In genomic region chr5:35029333-35029732, GRCh38 we compare ENCODE assay signal across 13 cellular contexts. TPM values are rescaled to one million over a fixed set of nuclear protein-coding genes. Genes with fewer than 3 reads are reported as not detected.
DNase-seq lines count a peak whose midpoint lies in the region; FAIRE-seq and TF ChIP-seq lines count a peak whose summit lies in the region.
"Had no signal": no experiment of that assay in that cellular context is flagged by ENCODE, and none has a peak within 500 bp of the region (broad histone marks: within the 10 kb centered on the region; RNA-seq: fewer than 3 reads in every experiment).

No MANE protein-coding gene starts in this region.

- peak; percentile 59 for DNase-seq in H4 (ENCODE audit: low spot score)
- peak; percentile 17 for DNase-seq in MV-4-11 (lab: John Stamatoyannopoulos, UW)
- peak; percentile 19 for DNase-seq in epithelial cell of esophagus (ENCODE audit: low read depth)
- peak; percentile 90 for DNase-seq in skeletal muscle cell (ENCODE audit: low read depth)
- no peak for DNase-seq in NCI-H2081 treated with DMSO at 0.1 percent for 48 hours (lab: John Stamatoyannopoulos, UW)
- DNase-seq in Kasumi-1 (lab: John Stamatoyannopoulos, UW): no peak
- no peak for DNase-seq in kidney
- DNase-seq: hypothalamus, NCI-H1694, NCI-H526, ovary, spleen had no signal

- H3K4me1 ChIP-seq in kidney (ENCODE audit: control insufficient read depth in 1 of 2, insufficient read depth in 1 of 2, low read depth in 1 of 2, low read length in 2 of 2): peaks cover 5 to 15% of the 10 kb centered on the region in 2 donors
- H3K4me1 ChIP-seq: spleen had no signal

- TF ChIP-seq CTCF in epithelial cell of esophagus (IDR thresholded peaks at IDR 0.05; ENCODE audit: insufficient read depth, low read depth, low read length, missing control alignments) (no peak), kidney (IDR thresholded peaks at IDR 0.05; ENCODE audit: borderline replicate concordance, extremely low read depth, insufficient read depth) (no peak)

- H3K4me3 ChIP-seq in epithelial cell of esophagus (ENCODE audit: low read length) (no peak overlapping the region), skeletal muscle cell (ENCODE audit: low read depth, low read length) (no peak overlapping the region), kidney (ENCODE audit: low read length in 2 of 2) (no peak overlapping the region)
- H3K4me3 ChIP-seq: ovary, spleen had no signal

- H3K9ac ChIP-seq in kidney (ENCODE audit: low read length in 2 of 2): no peak overlapping the region

- H3K36me3 ChIP-seq in kidney (ENCODE audit: control insufficient read depth in 1 of 2, insufficient read depth in 2 of 2, low read length in 2 of 2): peaks cover 0 to 7% of the 10 kb centered on the region in 2 donors
- H3K36me3 ChIP-seq: ovary, spleen had no signal

- FAIRE-seq in kidney (lab: Jason Lieb, UNC): no peak

- intact Hi-C loops in kidney (cut with DNase I): no loop called here

- H3K27ac ChIP-seq in kidney (ENCODE audit: low read depth in 2 of 2, low read length in 2 of 2): no peak overlapping the region
- H3K27ac ChIP-seq: epithelial cell of prostate, ovary, spleen had no signal

- H3K9me3 ChIP-seq in kidney (ENCODE audit: control insufficient read depth in 1 of 2, low read length in 2 of 2): no peaks in the 10 kb centered on the region
- H3K9me3 ChIP-seq: ovary, spleen had no signal

RNA-seq across cellular contexts. Expression of gene AGXT2, which starts 18.4 kb away (rescaled TPM):
- total RNA-seq in H4 (2014; rRNA removed; shearing (Covaris generic)): not detected in 2 replicates
- 8.0 TPM for total RNA-seq in kidney
- 215 TPM for polyA plus RNA-seq in kidney (ENCODE audit: insufficient read depth, low read depth, low replicate concordance)
- total RNA-seq: spleen had no signal
- polyA plus RNA-seq: spleen had no signal

Comparison
In these comparisons a context has a peak if more than half of its experiments do, and no peak if none do; other contexts are left out.
1. DNase-seq: peak in H4 (single experiment), MV-4-11 (single experiment), epithelial cell of esophagus (single experiment) and skeletal muscle cell (single experiment); none in NCI-H2081 treated with DMSO at 0.1 percent for 48 hours (single experiment), Kasumi-1 (0 of 2) and kidney (single experiment).